In genomic region chr7:18508441-18509427, GRCh38 we compare ENCODE assay signal across 8 cellular contexts. TPM values are rescaled to one million over a fixed set of nuclear protein-coding genes. Genes with fewer than 3 reads are reported as not detected.
A peak's percentile ranks its signal among the peaks of the same experiment; 100 is the strongest.
DNase-seq lines count a peak whose midpoint lies in the region; ATAC-seq and TF ChIP-seq lines count a peak whose summit lies in the region.

No MANE protein-coding gene starts in this region.

- no peak overlapping the region for H3K14ac ChIP-seq in H9 (ENCODE audit: insufficient read depth, low read length)

- no peaks in the 10 kb centered on the region for H3K9me3 ChIP-seq in H9 (ENCODE audit: control insufficient read depth, low read depth, low read length)
- no peaks in the 10 kb centered on the region for H3K9me3 ChIP-seq in muscle layer of duodenum (ENCODE audit: control insufficient read depth in 1 of 2, low read length in 2 of 2)

- H4K8ac ChIP-seq in H9 (replicated peaks; ENCODE audit: insufficient read length, low read depth, low read length) = no peak overlapping the region

- TF ChIP-seq CTCF in H9 (conservative IDR thresholded peaks at IDR 0.05) (no peak), choroid plexus epithelial cell (conservative IDR thresholded peaks at IDR 0.05; ENCODE audit: low read depth, low read length) (no peak)

- intact Hi-C loops in posterior cingulate gyrus (cut with DNase I) = no loop called here

- peak overlapping the region; percentile 26 to 61 (median 54); a peak in 3 of 7 replicates for H3K27ac Mint-ChIP-seq in H9
- H3K27ac Mint-ChIP-seq in activated T-cell treated with anti-CD3 and anti-CD28 coated beads, Interleukin-2, amount 50 U/mL, for 24 hours = no peak overlapping the region

- H3K23ac ChIP-seq in H9 (ENCODE audit: insufficient read length, low read depth, low read length) = no peak overlapping the region

- peak; percentile 54 for ATAC-seq in GM18499 (IDR thresholded peaks at IDR 0.05; ENCODE audit: insufficient read depth, unreplicated experiment)

- no peaks in the 10 kb centered on the region for H3K27me3 ChIP-seq in H9 (ENCODE audit: insufficient read depth, low read length)
- H3K27me3 ChIP-seq in muscle layer of duodenum (ENCODE audit: low read depth, low read length) = no peaks in the 10 kb centered on the region

- H2BK5ac ChIP-seq in H9 (ENCODE audit: insufficient read length, low read length) = no peak overlapping the region

- H2BK120ac ChIP-seq in H9 (ENCODE audit: low read depth, low read length, poor library complexity, severe bottlenecking) = no peak overlapping the region

- no peak overlapping the region for H3K9ac ChIP-seq in H9 (ENCODE audit: extremely low read depth, insufficient read length, low read length)

- H3K23me2 ChIP-seq in H9 (ENCODE audit: insufficient read length, low read depth, low read length, poor library complexity, severe bottlenecking) = no peaks in the 10 kb centered on the region

- H3K18ac ChIP-seq in H9 (ENCODE audit: insufficient read length, low read depth, low read length) = no peak overlapping the region

- H4K5ac ChIP-seq in H9 (ENCODE audit: insufficient read length, low read depth, low read length) = no peak overlapping the region

- H3K4me3 Mint-ChIP-seq in H9 = no peak overlapping the region
- H3K4me3 Mint-ChIP-seq in activated T-cell treated with anti-CD3 and anti-CD28 coated beads, Interleukin-2, amount 50 U/mL, for 24 hours = no peak overlapping the region

- H4K91ac ChIP-seq in H9 (ENCODE audit: insufficient read length, low read depth, low read length) = no peak overlapping the region

- H3K27ac ChIP-seq in H9 (ENCODE audit: insufficient read length, low read depth, low read length) (peak overlapping the region; percentile 14), muscle layer of duodenum (ENCODE audit: low read length) (peak overlapping the region; percentile 27)

- H2BK15ac ChIP-seq in H9 (ENCODE audit: low read depth, low read length) = no peak overlapping the region

- no peaks in the 10 kb centered on the region for H3K79me1 ChIP-seq in H9 (ENCODE audit: insufficient read depth, low read depth, low read length, poor library complexity, severe bottlenecking)

- no peaks in the 10 kb centered on the region for H3K79me2 ChIP-seq in H9 (ENCODE audit: insufficient read depth, low read length)

- H3K4me1 Mint-ChIP-seq in H9 = peaks cover 18 to 23% of the 10 kb centered on the region in 2 experiments
- peaks cover 6% of the 10 kb centered on the region for H3K4me1 Mint-ChIP-seq in activated T-cell treated with anti-CD3 and anti-CD28 coated beads, Interleukin-2, amount 50 U/mL, for 24 hours (ENCODE audit: low read depth)

- H3K36me3 Mint-ChIP-seq in H9 (ENCODE audit: insufficient read depth in 1 of 3, low read depth in 3 of 3) = no peaks in the 10 kb centered on the region
- H3K36me3 Mint-ChIP-seq in activated T-cell treated with anti-CD3 and anti-CD28 coated beads, Interleukin-2, amount 50 U/mL, for 24 hours (ENCODE audit: low read depth) = no peaks in the 10 kb centered on the region

- H2AFZ ChIP-seq in H9 (ENCODE audit: low read length) = no peak overlapping the region

- H3K4me3 ChIP-seq in choroid plexus epithelial cell (ENCODE audit: low read depth, low read length) (peak overlapping the region; percentile 24), muscle layer of duodenum (ENCODE audit: low read depth in 1 of 2, low read length in 2 of 2) (no peak overlapping the region)

- no peak overlapping the region for H3K4me2 ChIP-seq in H9 (ENCODE audit: insufficient read depth, insufficient read length, low read length)

- H3K4me1 ChIP-seq in H9 (ENCODE audit: insufficient read depth, low read length) (peaks cover 3% of the 10 kb centered on the region; the same call in 1 of the 2 replicates), muscle layer of duodenum (ENCODE audit: control insufficient read depth in 1 of 2, insufficient read depth in 2 of 2, low read length in 2 of 2) (no peaks in the 10 kb centered on the region)

- no peak overlapping the region for H3K4ac ChIP-seq in H9 (ENCODE audit: low read depth, low read length)

- no CpG with 5 or more reads among the region's 10 CpGs for WGBS in H9 (ENCODE audit: extremely low coverage, insufficient read length, low lambda C conversion rate)

- no peak overlapping the region for H3K56ac ChIP-seq in H9 (ENCODE audit: insufficient read length, low read depth, low read length)

- no peak overlapping the region for H3T11ph ChIP-seq in H9 (ENCODE audit: low read length)

- H2BK12ac ChIP-seq in H9 (ENCODE audit: insufficient read length, low read depth, low read length) = no peak overlapping the region

- H4K20me1 ChIP-seq in H9 (ENCODE audit: control insufficient read depth, insufficient read depth, insufficient read length) = no peaks in the 10 kb centered on the region

- no peak overlapping the region for H2AK5ac ChIP-seq in H9 (ENCODE audit: insufficient read length, low read length)

- no peaks in the 10 kb centered on the region for H3K27me3 Mint-ChIP-seq in H9 (ENCODE audit: low read depth)
- no peaks in the 10 kb centered on the region for H3K27me3 Mint-ChIP-seq in activated T-cell treated with anti-CD3 and anti-CD28 coated beads, Interleukin-2, amount 50 U/mL, for 24 hours

- no peaks in the 10 kb centered on the region for H3K9me3 Mint-ChIP-seq in H9
- H3K9me3 Mint-ChIP-seq in activated T-cell treated with anti-CD3 and anti-CD28 coated beads, Interleukin-2, amount 50 U/mL, for 24 hours = no peaks in the 10 kb centered on the region

- DNase-seq in H9 (no peak), LHCN-M2 (ENCODE audit: low read depth) (peak; percentile 98), choroid plexus epithelial cell (ENCODE audit: low read depth) (peak; percentile 97), posterior cingulate gyrus (no peak), C1 segment of cervical spinal cord (lab: John Stamatoyannopoulos, UW) (no peak)
- no peak for DNase-seq in activated T-cell treated with anti-CD3 and anti-CD28 coated beads, Interleukin-2, amount 50 U/mL, for 24 hours

- H2BK20ac ChIP-seq in H9 (ENCODE audit: low read depth, low read length, poor library complexity, severe bottlenecking) = no peak overlapping the region

- H3K36me3 ChIP-seq in muscle layer of duodenum (ENCODE audit: control insufficient read depth in 1 of 2, insufficient read depth in 2 of 2, low read length in 2 of 2) = peaks cover 0 to 16% of the 10 kb centered on the region in 2 donors

RNA-seq across cellular contexts. Expression of gene HDAC9, which starts 13.2 kb away (rescaled TPM):
- total RNA-seq in H9 (2021) (6.9 and 7.7 TPM in 2 replicates), LHCN-M2 (2014; rRNA removed) (7.1 and 16.5 TPM in 2 replicates)
- 13.0 TPM for polyA plus RNA-seq in LHCN-M2 (2012)

Comparison
In these comparisons a context has a peak if more than half of its experiments do, and no peak if none do; other contexts are left out.
1. DNase-seq: peak in LHCN-M2 (single experiment) and choroid plexus epithelial cell (single experiment); none in H9 (single experiment), posterior cingulate gyrus (0 of 10), C1 segment of cervical spinal cord (0 of 14) and activated T-cell treated with anti-CD3 and anti-CD28 coated beads, Interleukin-2, amount 50 U/mL, for 24 hours (single experiment).